In genomic region chr2:85743304-85743978, GRCh38 we compare ENCODE assay signal across 12 cellular contexts. TPM values are rescaled to one million over a fixed set of nuclear protein-coding genes. Genes with fewer than 3 reads are reported as not detected.
A peak's percentile ranks its signal among the peaks of the same experiment; 100 is the strongest.
DNase-seq lines count a peak whose midpoint lies in the region; ATAC-seq, FAIRE-seq and TF ChIP-seq lines count a peak whose summit lies in the region.
"Had no signal": no experiment of that assay in that cellular context is flagged by ENCODE, and none has a peak within 500 bp of the region (broad histone marks: within the 10 kb centered on the region; RNA-seq: fewer than 3 reads in every experiment).

No MANE protein-coding gene starts in this region.

- H3K27me3 ChIP-seq in astrocyte (ENCODE audit: insufficient read depth, low read length) = no peaks in the 10 kb centered on the region
- H3K27me3 ChIP-seq in right cardiac atrium (ENCODE audit: control insufficient read depth, insufficient read depth) = no peaks in the 10 kb centered on the region
- no peaks in the 10 kb centered on the region for H3K27me3 ChIP-seq in skeletal muscle satellite cell (ENCODE audit: control insufficient read depth, insufficient read depth, low read length)

- H3K36me3 Mint-ChIP-seq in astrocyte (ENCODE audit: low read depth, unreplicated experiment) = peaks cover 1% of the 10 kb centered on the region
- H3K36me3 Mint-ChIP-seq in activated T-helper 2 cell treated with anti-CD3 and anti-CD28 coated beads, Interferon-gamma antibody, Interleukin-2, Interleukin-4, amounts not matched to agents 10 μg/mL and 5 μg/mL and 100 μg/mL, durations not matched to agents 14 hours and 24 hours and 36 hours (ENCODE audit: low read depth) = no peaks in the 10 kb centered on the region

- no peak for TF ChIP-seq CTCF in astrocyte (IDR thresholded peaks at IDR 0.05; ENCODE audit: insufficient read depth, low read depth, low read length)

- H3K4me1 ChIP-seq in astrocyte (ENCODE audit: insufficient read depth, low read length) (peaks cover 45% of the 10 kb centered on the region), right cardiac atrium (ENCODE audit: control insufficient read depth, insufficient read depth, low read length) (peaks cover 42% of the 10 kb centered on the region), skeletal muscle satellite cell (ENCODE audit: control insufficient read depth, insufficient read depth, low read length) (peaks cover 60% of the 10 kb centered on the region)

- DNase-seq in EH (ENCODE audit: low read depth) (peak; percentile 49), astrocyte (ENCODE audit: low read depth) (peak; percentile 71), right cardiac atrium (peak; percentile 65 to 70 (median 67)), HPDE6-E6E7 (ENCODE audit: extremely low spot score) (no peak), HT-29 (ENCODE audit: low spot score) (no peak)
- no peak for DNase-seq in activated T-helper 2 cell treated with anti-CD3 and anti-CD28 coated beads, Interferon-gamma antibody, Interleukin-2, Interleukin-4, amounts not matched to agents 10 μg/mL and 5 μg/mL and 100 μg/mL, durations not matched to agents 14 hours and 24 hours and 36 hours (ENCODE audit: low spot score)
- DNase-seq: activated CD4-positive, alpha-beta T cell treated with anti-CD3 and anti-CD28 coated beads for 36 hours; DND-41; small intestine; stimulated activated naive CD4-positive, alpha-beta T cell treated with Interleukin-2 at 50 U/mL for 16 hours had no signal

- H3K4me3 ChIP-seq in astrocyte (ENCODE audit: insufficient read depth, low read depth, low read length) = no peak overlapping the region
- no peak overlapping the region for H3K4me3 ChIP-seq in right cardiac atrium (ENCODE audit: low read length)
- H3K4me3 ChIP-seq in skeletal muscle satellite cell (ENCODE audit: low read length) = peak overlapping the region; percentile 42

- H3K9me3 Mint-ChIP-seq in astrocyte (ENCODE audit: unreplicated experiment) = peaks cover 9% of the 10 kb centered on the region
- no peaks in the 10 kb centered on the region for H3K9me3 Mint-ChIP-seq in activated T-helper 2 cell treated with anti-CD3 and anti-CD28 coated beads, Interferon-gamma antibody, Interleukin-2, Interleukin-4, amounts not matched to agents 10 μg/mL and 5 μg/mL and 100 μg/mL, durations not matched to agents 14 hours and 24 hours and 36 hours

- H3K9me3 ChIP-seq in astrocyte (ENCODE audit: insufficient read depth, low read depth, low read length) (no peaks in the 10 kb centered on the region), right cardiac atrium (ENCODE audit: control insufficient read depth, low read length) (no peaks in the 10 kb centered on the region), skeletal muscle satellite cell (replicated peaks; ENCODE audit: low read length) (no peaks in the 10 kb centered on the region)

- no peaks in the 10 kb centered on the region for H4K20me1 ChIP-seq in astrocyte (ENCODE audit: insufficient read depth, low read length)

- no peak overlapping the region for H3K27ac ChIP-seq in astrocyte (ENCODE audit: low read depth, low read length)
- H3K27ac ChIP-seq in right cardiac atrium (ENCODE audit: low read length) = peak overlapping the region; percentile 86

- no peak for FAIRE-seq in astrocyte (lab: Jason Lieb, UNC)
- FAIRE-seq: small intestine had no signal

- H3K27me3 Mint-ChIP-seq in astrocyte (ENCODE audit: low read depth, unreplicated experiment) = peaks cover 64% of the 10 kb centered on the region
- H3K27me3 Mint-ChIP-seq in activated T-helper 2 cell treated with anti-CD3 and anti-CD28 coated beads, Interferon-gamma antibody, Interleukin-2, Interleukin-4, amounts not matched to agents 10 μg/mL and 5 μg/mL and 100 μg/mL, durations not matched to agents 14 hours and 24 hours and 36 hours (ENCODE audit: low read depth) = peaks cover 75% of the 10 kb centered on the region

- 33% methylated on average over 10 of the region's 10 CpGs for WGBS in right cardiac atrium

- no peak overlapping the region for H3K4me3 Mint-ChIP-seq in astrocyte (ENCODE audit: unreplicated experiment)
- H3K4me3 Mint-ChIP-seq in activated T-helper 2 cell treated with anti-CD3 and anti-CD28 coated beads, Interferon-gamma antibody, Interleukin-2, Interleukin-4, amounts not matched to agents 10 μg/mL and 5 μg/mL and 100 μg/mL, durations not matched to agents 14 hours and 24 hours and 36 hours (ENCODE audit: low read depth) = no peak overlapping the region
- H3K4me3 Mint-ChIP-seq: activated CD4-positive, alpha-beta T cell treated with anti-CD3 and anti-CD28 coated beads for 36 hours had no signal

- H3K27ac Mint-ChIP-seq in astrocyte (ENCODE audit: unreplicated experiment) = no peak overlapping the region
- no peak overlapping the region for H3K27ac Mint-ChIP-seq in activated T-helper 2 cell treated with anti-CD3 and anti-CD28 coated beads, Interferon-gamma antibody, Interleukin-2, Interleukin-4, amounts not matched to agents 10 μg/mL and 5 μg/mL and 100 μg/mL, durations not matched to agents 14 hours and 24 hours and 36 hours
- H3K27ac Mint-ChIP-seq: activated CD4-positive, alpha-beta T cell treated with anti-CD3 and anti-CD28 coated beads for 36 hours had no signal

- H3K4me2 ChIP-seq in astrocyte (ENCODE audit: low read length) (peak overlapping the region; percentile 82), skeletal muscle satellite cell (ENCODE audit: low read length) (peak overlapping the region; percentile 84)

- H3K79me2 ChIP-seq in astrocyte (ENCODE audit: insufficient read depth, low read length) = no peaks in the 10 kb centered on the region

- peak in 1 of 2 donors; percentile 53 for ATAC-seq in right cardiac atrium
- ATAC-seq in GM18511 (IDR thresholded peaks at IDR 0.05; ENCODE audit: unreplicated experiment) = no peak
- ATAC-seq: activated CD4-positive, alpha-beta T cell treated with anti-CD3 and anti-CD28 coated beads for 36 hours had no signal

- intact Hi-C loops in right cardiac atrium (cut with DNase I) = loop anchor here in 1 of 4 donors (10.0 kb wide), 1 partner anchor 51 kb away; no protein-coding TSS in a partner anchor
- intact Hi-C loops in activated T-helper 2 cell treated with anti-CD3 and anti-CD28 coated beads, Interferon-gamma antibody, Interleukin-2, Interleukin-4, amounts not matched to agents 10 μg/mL and 5 μg/mL and 100 μg/mL, durations not matched to agents 14 hours and 24 hours and 36 hours (cut with micrococcal nuclease) = no loop called here

- H2AFZ ChIP-seq in astrocyte (ENCODE audit: low read depth, low read length) = no peak overlapping the region

- no peak overlapping the region for H3K9ac ChIP-seq in astrocyte (ENCODE audit: low read length)
- H3K9ac ChIP-seq in skeletal muscle satellite cell (ENCODE audit: low read depth, low read length) = peak overlapping the region; percentile 95

- peaks cover 32% of the 10 kb centered on the region for H3K4me1 Mint-ChIP-seq in astrocyte (ENCODE audit: low read depth, unreplicated experiment)
- peaks cover 4% of the 10 kb centered on the region for H3K4me1 Mint-ChIP-seq in activated T-helper 2 cell treated with anti-CD3 and anti-CD28 coated beads, Interferon-gamma antibody, Interleukin-2, Interleukin-4, amounts not matched to agents 10 μg/mL and 5 μg/mL and 100 μg/mL, durations not matched to agents 14 hours and 24 hours and 36 hours (ENCODE audit: low read depth)
- H3K4me1 Mint-ChIP-seq: activated CD4-positive, alpha-beta T cell treated with anti-CD3 and anti-CD28 coated beads for 36 hours had no signal

- no peaks in the 10 kb centered on the region for H3K36me3 ChIP-seq in astrocyte (ENCODE audit: insufficient read depth, low read length)
- no peaks in the 10 kb centered on the region for H3K36me3 ChIP-seq in skeletal muscle satellite cell (ENCODE audit: insufficient read depth, low read length)

RNA-seq across cellular contexts. Expression of gene ATOH8, which starts 10.3 kb away (rescaled TPM):
- 1.2 and 1.9 TPM in 2 replicates for total RNA-seq in astrocyte
- total RNA-seq in right cardiac atrium = 10 to 100 TPM; 35.7 to 55.5 (median 45.7) TPM
- 57.8 TPM for polyA plus RNA-seq in right cardiac atrium
- total RNA-seq in skeletal muscle satellite cell (2012; rRNA removed) = 36.3 and 44.6 TPM in 2 replicates
- 0.07 and 0.11 TPM in 2 replicates for total RNA-seq in activated T-helper 2 cell treated with anti-CD3 and anti-CD28 coated beads, Interferon-gamma antibody, Interleukin-2, Interleukin-4, amounts not matched to agents 10 μg/mL and 5 μg/mL and 100 μg/mL, durations not matched to agents 14 hours and 24 hours and 36 hours
- total RNA-seq in HT-29 (2014; rRNA removed; shearing (Covaris generic)) = 1.0 and 2.3 TPM in 2 replicates
- total RNA-seq: activated CD4-positive, alpha-beta T cell treated with anti-CD3 and anti-CD28 coated beads for 36 hours had no signal

RNA-seq across cellular contexts. Expression of gene GNLY, which starts 49.3 kb away (rescaled TPM):
- total RNA-seq in astrocyte (not detected in 2 replicates), right cardiac atrium (1 to 10 TPM in 3 of 4 donors, not detected in 1; 1.4 to 2.3 (median 2.1) TPM)
- 2.6 TPM for polyA plus RNA-seq in right cardiac atrium
- 0.22 TPM in 1 of 2 replicates, not detected in the other for total RNA-seq in skeletal muscle satellite cell (2012; rRNA removed)
- total RNA-seq in activated T-helper 2 cell treated with anti-CD3 and anti-CD28 coated beads, Interferon-gamma antibody, Interleukin-2, Interleukin-4, amounts not matched to agents 10 μg/mL and 5 μg/mL and 100 μg/mL, durations not matched to agents 14 hours and 24 hours and 36 hours = 21.9 and 23.5 TPM in 2 replicates
- total RNA-seq in HT-29 (2014; rRNA removed; shearing (Covaris generic)) = not detected in 2 replicates

Comparison
In these comparisons a context has a peak if more than half of its experiments do, and no peak if none do; other contexts are left out.
1. DNase-seq: peak in EH (single experiment), astrocyte (single experiment) and right cardiac atrium (3 of 3); none in HPDE6-E6E7 (single experiment), activated T-helper 2 cell treated with anti-CD3 and anti-CD28 coated beads, Interferon-gamma antibody, Interleukin-2, Interleukin-4, amounts not matched to agents 10 μg/mL and 5 μg/mL and 100 μg/mL, durations not matched to agents 14 hours and 24 hours and 36 hours (single experiment) and HT-29 (single experiment).
2. RNA of gene ATOH8, which starts 10.3 kb away (total RNA-seq): 35.7 to 55.5 TPM in right cardiac atrium; 1.0 to 2.3 TPM in HT-29, 1.2 to 1.9 TPM in astrocyte and 0.07 to 0.11 TPM in activated T-helper 2 cell treated with anti-CD3 and anti-CD28 coated beads, Interferon-gamma antibody, Interleukin-2, Interleukin-4, amounts not matched to agents 10 μg/mL and 5 μg/mL and 100 μg/mL, durations not matched to agents 14 hours and 24 hours and 36 hours; every median in the first group is over 10 times any median in the second.